17 cellular contexts compared by ENCODE assay signal in genomic region chr15:31153531-31153930, GRCh38. TPM values are rescaled to one million over a fixed set of nuclear protein-coding genes. Genes with fewer than 3 reads are reported as not detected.
DNase-seq lines count a peak whose midpoint lies in the region; ATAC-seq and TF ChIP-seq lines count a peak whose summit lies in the region.
"Had no signal": no experiment of that assay in that cellular context is flagged by ENCODE, and none has a peak within 500 bp of the region (broad histone marks: within the 10 kb centered on the region; RNA-seq: fewer than 3 reads in every experiment).

No MANE protein-coding gene starts in this region.

- ATAC-seq in GM23338 (no peak), foreskin keratinocyte (no peak)
- ATAC-seq: A549 had no signal

- H3K4ac ChIP-seq in trophoblast cell (ENCODE audit: low read depth, low read length), result no peak overlapping the region

- H3K27me3 Mint-ChIP-seq in GM23338 (ENCODE audit: insufficient read depth, low read depth, poor library complexity), result peaks cover 8% of the 10 kb centered on the region

- H3K79me2 ChIP-seq in GM23338 (replicated peaks; ENCODE audit: insufficient read depth), result no peaks in the 10 kb centered on the region
- no peaks in the 10 kb centered on the region for H3K79me2 ChIP-seq in mammary epithelial cell (ENCODE audit: insufficient read depth, low read length)
- H3K79me2 ChIP-seq in trophoblast cell (ENCODE audit: control insufficient read depth, insufficient read depth, low read length, poor library complexity), result no peaks in the 10 kb centered on the region

- peak overlapping the region; percentile 47 for H2BK120ac ChIP-seq in trophoblast cell (ENCODE audit: insufficient read depth, low read length, poor library complexity)

- in situ Hi-C loops in mammary epithelial cell (cut with MboI; ENCODE audit: low sequenced_read_pairs in 2 of 2), result no loop called here

- H2AFZ ChIP-seq in GM23338, result 0 out of 2 replicates have a peak overlapping the region, but pooled peaks have one; percentile 32
- peak overlapping the region; percentile 7 for H2AFZ ChIP-seq in mammary epithelial cell (ENCODE audit: low read depth, low read length)
- no peak overlapping the region for H2AFZ ChIP-seq in trophoblast cell (ENCODE audit: insufficient read depth, low read length, poor library complexity)

- TF ChIP-seq CTCF in GM23338 (conservative IDR thresholded peaks at IDR 0.05; ENCODE audit: low read depth in 2 of 2), result no peak
- no peak for TF ChIP-seq CTCF in mammary epithelial cell (conservative IDR thresholded peaks at IDR 0.05 in 1 of 2, IDR thresholded peaks at IDR 0.05 in 1 of 2; ENCODE audit: extremely low read depth in 1 of 2, insufficient read depth in 1 of 2, low read depth in 1 of 2, low read length in 2 of 2)
- no peak for TF ChIP-seq CTCF in foreskin keratinocyte (conservative IDR thresholded peaks at IDR 0.05)

- 61% methylated on average over 7 of the region's 7 CpGs for WGBS in mammary epithelial cell (ENCODE audit: low coverage, missing lambda C conversion rate)
- no CpG with 5 or more reads among the region's 7 CpGs for WGBS in trophoblast cell (ENCODE audit: extremely low coverage, insufficient coverage, insufficient read length)

- peaks cover 6% of the 10 kb centered on the region; the same call in 1 of the 2 replicates for H3K36me3 ChIP-seq in GM23338 (ENCODE audit: insufficient read depth)
- no peaks in the 10 kb centered on the region for H3K36me3 ChIP-seq in mammary epithelial cell (ENCODE audit: insufficient read depth, low read length)
- no peaks in the 10 kb centered on the region for H3K36me3 ChIP-seq in trophoblast cell (ENCODE audit: control insufficient read depth in 1 of 2, insufficient read depth in 2 of 2, low read length in 2 of 2)
- H3K36me3 ChIP-seq: BE2C had no signal

- H3K23ac ChIP-seq in trophoblast cell (ENCODE audit: low read length), result no peak overlapping the region

- H3K4me2 ChIP-seq in GM23338, result no peak overlapping the region
- no peak overlapping the region for H3K4me2 ChIP-seq in mammary epithelial cell (ENCODE audit: insufficient read depth, low read depth, low read length)
- H3K4me2 ChIP-seq in trophoblast cell (ENCODE audit: low read length), result no peak overlapping the region
- H3K4me2 ChIP-seq: A549 had no signal

- no peak overlapping the region for H3K18ac ChIP-seq in trophoblast cell (ENCODE audit: low read length)

- H3K79me1 ChIP-seq in trophoblast cell (ENCODE audit: low read length), result peaks cover 21% of the 10 kb centered on the region

- DNase-seq in GM23338 (ENCODE audit: low spot score) (no peak), mammary epithelial cell (peak; percentile 18), foreskin keratinocyte (peak; percentile 61 to 68), trophoblast cell (peak; percentile 34 to 63), RPMI8226 (no peak), SHP77 treated with DMSO at 0.1 percent for 48 hours (lab: John Stamatoyannopoulos, UW) (no peak)
- DNase-seq: BE2C; CD4-positive, alpha-beta memory T cell; DND-41; GDM1; HCEC 1CT; HFFc6 had no signal

- H3K4me3 ChIP-seq in GM23338 (no peak overlapping the region), mammary epithelial cell (replicated peaks in 1 of 3; ENCODE audit: insufficient read depth in 1 of 3, low read depth in 2 of 3, low read length in 3 of 3) (no peak overlapping the region), trophoblast cell (ENCODE audit: low read depth, low read length) (no peak overlapping the region)
- H3K4me3 ChIP-seq: A549 had no signal

- H3K27ac ChIP-seq in GM23338 (ENCODE audit: low read depth) (no peak overlapping the region), mammary epithelial cell (ENCODE audit: insufficient read depth, low read depth, low read length) (no peak overlapping the region), foreskin keratinocyte (peak overlapping the region; percentile 8), trophoblast cell (ENCODE audit: low read depth, low read length) (no peak overlapping the region)
- H3K27ac ChIP-seq: A549, C4-2B had no signal

- H4K20me1 ChIP-seq in GM23338 (replicated peaks; ENCODE audit: insufficient read depth) (no peaks in the 10 kb centered on the region), mammary epithelial cell (ENCODE audit: insufficient read depth, low read length) (no peaks in the 10 kb centered on the region)

- H3K14ac ChIP-seq in trophoblast cell (ENCODE audit: low read length), result no peak overlapping the region

- no peak overlapping the region for H2AK5ac ChIP-seq in trophoblast cell (ENCODE audit: low read length)

- dilution Hi-C loops in mammary epithelial cell (cut with HindIII; ENCODE audit: low sequenced_read_pairs), result no loop called here

- CTCF ChIA-PET in mammary epithelial cell (lab: Charles Lee; ENCODE audit: low non-redundant PET), result no interaction called here

- peaks cover 21% of the 10 kb centered on the region; the same call in 2 of the 3 replicates for H3K36me3 Mint-ChIP-seq in GM23338 (ENCODE audit: low read depth)
- H3K36me3 Mint-ChIP-seq: CD4-positive, alpha-beta memory T cell had no signal

- peaks cover 4% of the 10 kb centered on the region; the same call in 1 of the 2 replicates for H3K9me2 ChIP-seq in GM23338 (ENCODE audit: insufficient read depth)

- no peak overlapping the region for H4K91ac ChIP-seq in trophoblast cell (ENCODE audit: low read depth, low read length)

- H3K4me1 Mint-ChIP-seq in GM23338, result peaks cover 44% of the 10 kb centered on the region
- H3K4me1 Mint-ChIP-seq: CD4-positive, alpha-beta memory T cell had no signal

- H3K9ac ChIP-seq in mammary epithelial cell (ENCODE audit: insufficient read depth, low read length) (no peak overlapping the region), trophoblast cell (ENCODE audit: low read length) (no peak overlapping the region)

- intact Hi-C loops in mammary epithelial cell (cut with micrococcal nuclease), result no loop called here

- no peak overlapping the region for H4K8ac ChIP-seq in trophoblast cell (ENCODE audit: low read depth, low read length)

- H4K12ac ChIP-seq in trophoblast cell (ENCODE audit: low read depth, low read length), result no peak overlapping the region

- H3K27me3 ChIP-seq in GM23338 (ENCODE audit: insufficient read depth) (no peaks in the 10 kb centered on the region), mammary epithelial cell (ENCODE audit: insufficient read depth, low read length) (no peaks in the 10 kb centered on the region), foreskin keratinocyte (no peaks in the 10 kb centered on the region), trophoblast cell (ENCODE audit: insufficient read depth, low read length) (no peaks in the 10 kb centered on the region)
- H3K27me3 ChIP-seq: BE2C had no signal

- no peak overlapping the region for H3K27ac Mint-ChIP-seq in GM23338
- H3K27ac Mint-ChIP-seq: CD4-positive, alpha-beta memory T cell; HFFc6 had no signal

- H3K9me3 ChIP-seq in mammary epithelial cell (replicated peaks; ENCODE audit: insufficient read depth, low read length), result no peaks in the 10 kb centered on the region
- peaks cover 1% of the 10 kb centered on the region for H3K9me3 ChIP-seq in trophoblast cell (ENCODE audit: insufficient read depth, low read depth, low read length)
- H3K9me3 ChIP-seq: A549, BE2C had no signal

- H3K4me1 ChIP-seq in GM23338 (ENCODE audit: insufficient read depth), result peaks cover 32% of the 10 kb centered on the region
- H3K4me1 ChIP-seq in mammary epithelial cell (ENCODE audit: insufficient read depth, low read length), result peaks cover 6% of the 10 kb centered on the region
- H3K4me1 ChIP-seq in foreskin keratinocyte, result peaks cover 3% of the 10 kb centered on the region
- H3K4me1 ChIP-seq in trophoblast cell (ENCODE audit: control insufficient read depth in 1 of 2, insufficient read depth in 2 of 2, low read length in 2 of 2), result peaks cover 8 to 24% of the 10 kb centered on the region in 2 experiments
- H3K4me1 ChIP-seq: A549, BE2C had no signal

- peaks cover 9% of the 10 kb centered on the region for H3F3A ChIP-seq in GM23338 (replicated peaks; ENCODE audit: low read depth)

- no TSS peak for BruUV-seq in mammary epithelial cell (replicated peaks; lab: Mats Ljungman, UMichigan)

- H2BK5ac ChIP-seq in trophoblast cell (ENCODE audit: low read depth, low read length, poor library complexity), result no peak overlapping the region

- H3K4me3 Mint-ChIP-seq in GM23338, result no peak overlapping the region
- H3K4me3 Mint-ChIP-seq: CD4-positive, alpha-beta memory T cell; HFFc6 had no signal

- peaks cover 21% of the 10 kb centered on the region; the same call in 2 of the 3 replicates for H3K9me3 Mint-ChIP-seq in GM23338
- H3K9me3 Mint-ChIP-seq: CD4-positive, alpha-beta memory T cell; HFFc6 had no signal

- H2BK12ac ChIP-seq in trophoblast cell (ENCODE audit: low read length), result peak overlapping the region; percentile 62

TF ChIP-seq in GM23338, 12 proteins besides CTCF, POLR2A, EP300 and RAD21 (continues in another document):
- TF ChIP-seq NANOG (IDR thresholded peaks at IDR 0.05; ENCODE audit: borderline replicate concordance) (no peak), JUNB (IDR thresholded peaks at IDR 0.05; ENCODE audit: unreplicated experiment) (no peak), ZNF114 (CRISPR knock-in tag; IDR thresholded peaks at IDR 0.05) (no peak), POLR2AphosphoS5 (IDR thresholded peaks at IDR 0.05; ENCODE audit: low read depth) (no peak), STAT1 (IDR thresholded peaks at IDR 0.05; ENCODE audit: unreplicated experiment) (no peak), EZH2 (IDR thresholded peaks at IDR 0.05; ENCODE audit: low read depth, unreplicated experiment) (no peak), CREB1 (CRISPR knock-in tag; IDR thresholded peaks at IDR 0.05; ENCODE audit: low read depth) (no peak), ZNF331 (CRISPR knock-in tag; IDR thresholded peaks at IDR 0.05; ENCODE audit: low read depth) (no peak), EZH2phosphoT487 (IDR thresholded peaks at IDR 0.05; ENCODE audit: unreplicated experiment) (no peak)

RNA-seq across cellular contexts. Expression of gene TRPM1, which starts 52.0 kb away (rescaled TPM):
- not detected in 2 replicates for total RNA-seq in GM23338 (2014; rRNA removed; shearing (Covaris generic))
- polyA plus RNA-seq in GM23338 (2016; fragmentation: Nextera tagmentation; extraction: Ambion mirVana) (0.17 and 0.19 TPM in 2 replicates), mammary epithelial cell (not detected), foreskin keratinocyte (0.03 TPM in 1 of 2 replicates, not detected in the other)
- total RNA-seq in mammary epithelial cell (not detected), foreskin keratinocyte (not detected in 2 replicates)
- polyA minus RNA-seq in mammary epithelial cell, result not detected
- 0.03 and 0.04 TPM in 2 replicates for polyA plus RNA-seq in trophoblast cell (2013)
- total RNA-seq: CD4-positive, alpha-beta memory T cell; H4; HT1080 had no signal
- polyA plus RNA-seq: A549; AG04450; CD4-positive, alpha-beta memory T cell had no signal

Comparison
In these comparisons a context has a peak if more than half of its experiments do, and no peak if none do; other contexts are left out.
1. DNase-seq: peak in mammary epithelial cell (single experiment), foreskin keratinocyte (2 of 2) and trophoblast cell (2 of 2); none in GM23338 (single experiment), RPMI8226 (single experiment) and SHP77 treated with DMSO at 0.1 percent for 48 hours (single experiment).